In the genomic region with DNA sequence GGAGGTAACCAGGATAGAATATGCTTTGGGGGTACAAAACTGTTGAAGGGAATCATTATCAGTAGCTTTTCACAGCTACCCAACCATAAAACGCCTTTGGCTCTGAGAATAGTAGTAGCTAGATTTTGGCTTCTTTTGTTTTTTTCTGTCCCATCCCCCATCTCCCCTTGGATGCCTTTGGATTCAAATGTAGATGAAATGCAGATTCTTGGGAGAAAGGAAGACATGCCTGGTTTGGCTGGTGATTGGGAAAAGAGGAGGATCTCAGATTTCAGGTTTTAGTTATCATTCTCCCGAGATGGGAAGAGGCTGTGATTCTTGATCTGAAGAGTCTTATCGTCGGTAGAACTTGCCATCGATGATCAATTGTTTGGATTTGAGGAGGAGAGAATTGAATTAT, we compare ENCODE assay signal across 19 cellular contexts.
"Had no signal": no experiment of that assay in that cellular context is flagged by ENCODE, and none has a peak within 500 bp of the region (broad histone marks: within the 10 kb centered on the region; RNA-seq: fewer than 3 reads in every experiment).

No MANE protein-coding gene starts in this region.

- H3K36me3 ChIP-seq: cardiac muscle cell, gastrocnemius medialis, heart right ventricle, pancreas, upper lobe of left lung had no signal

- H3K4me3 Mint-ChIP-seq: activated CD4-positive, alpha-beta memory T cell treated with anti-CD3 and anti-CD28 coated beads for 36 hours; activated T-cell treated with anti-CD3 and anti-CD28 coated beads, Interleukin-2, amount 50 U/mL, for 4 hours; T-cell had no signal

- H3K27ac Mint-ChIP-seq: activated CD4-positive, alpha-beta memory T cell treated with anti-CD3 and anti-CD28 coated beads for 36 hours; stimulated activated naive CD8-positive, alpha-beta T cell treated with anti-CD3 and anti-CD28 coated beads, Interleukin-15, amount 100 ng/mL, for 72 hours; T-cell had no signal

- H3K9me3 Mint-ChIP-seq: naive B cell had no signal

- H3K27me3 ChIP-seq: cardiac muscle cell, gastrocnemius medialis, heart right ventricle, pancreas, testis, upper lobe of left lung had no signal

- DNase-seq: activated CD4-positive, alpha-beta memory T cell treated with anti-CD3 and anti-CD28 coated beads for 36 hours; activated CD4-positive, alpha-beta T cell treated with anti-CD3 and anti-CD28 coated beads for 1 hour; activated effector memory CD4-positive, alpha-beta T cell treated with Interleukin-2 at 50 U/mL for 16 hours; activated naive CD4-positive, alpha-beta T cell treated with anti-CD3 and anti-CD28 coated beads, Interleukin-2, amount 50 U/mL, for 16 hours; activated T-cell treated with anti-CD3 and anti-CD28 coated beads, Interleukin-2, amount 50 U/mL, for 4 hours; erythroblast; gastrocnemius medialis; heart right ventricle; islet precursor cell; naive B cell; pancreas; stimulated activated naive CD8-positive, alpha-beta T cell treated with anti-CD3 and anti-CD28 coated beads, Interleukin-15, amount 100 ng/mL, for 72 hours; T-cell; T-helper 9 cell; testis; upper lobe of left lung had no signal

- ATAC-seq: activated T-cell treated with anti-CD3 and anti-CD28 coated beads, Interleukin-2, amount 50 U/mL, for 4 hours; gastrocnemius medialis; heart right ventricle; pancreas; sciatic nerve; stimulated activated naive CD8-positive, alpha-beta T cell treated with anti-CD3 and anti-CD28 coated beads, Interleukin-15, amount 100 ng/mL, for 72 hours; T-cell had no signal

- H3K27me3 Mint-ChIP-seq: naive B cell, T-cell had no signal

- H3K36me3 Mint-ChIP-seq: naive B cell, T-cell had no signal

- H3K4me3 ChIP-seq: cardiac muscle cell, gastrocnemius medialis, heart right ventricle, lung, pancreas, testis, upper lobe of left lung had no signal
